Comparison of ENCODE assay signal across 8 cellular contexts in genomic region chr3:29758108-29759020, GRCh38.
A peak's percentile ranks its signal among the peaks of the same experiment; 100 is the strongest.
DNase-seq lines count a peak whose midpoint lies in the region; ATAC-seq and TF ChIP-seq lines count a peak whose summit lies in the region.

No MANE protein-coding gene starts in this region.

- no peak for TF ChIP-seq CTCF in chondrocyte (IDR thresholded peaks at IDR 0.05)
- no peak for TF ChIP-seq CTCF in left lung (IDR thresholded peaks at IDR 0.05)
- no peak for TF ChIP-seq CTCF in suprapubic skin (IDR thresholded peaks at IDR 0.05)

- no peaks in the 10 kb centered on the region for H3K36me3 ChIP-seq in left lung
- H3K36me3 ChIP-seq in suprapubic skin = no peaks in the 10 kb centered on the region

- intact Hi-C loops in left lung (cut with DNase I) = no loop called here

- TF ChIP-seq EP300 in suprapubic skin (IDR thresholded peaks at IDR 0.05) = no peak

- H3K27me3 Mint-ChIP-seq in chondrocyte (ENCODE audit: low read depth) = no peaks in the 10 kb centered on the region
- H3K27me3 Mint-ChIP-seq in activated CD4-positive, alpha-beta memory T cell treated with anti-CD3 and anti-CD28 coated beads, Interleukin-2, amount 10 ng/mL, durations not matched to agents 7 days and 5 days = no peaks in the 10 kb centered on the region

- H3K4me1 ChIP-seq in left lung = peaks cover 19 to 40% of the 10 kb centered on the region in 2 donors
- peaks cover 30% of the 10 kb centered on the region for H3K4me1 ChIP-seq in suprapubic skin

- peak overlapping the region; percentile 81 for H3K27ac Mint-ChIP-seq in chondrocyte (ENCODE audit: unreplicated experiment)
- H3K27ac Mint-ChIP-seq in activated CD4-positive, alpha-beta memory T cell treated with anti-CD3 and anti-CD28 coated beads, Interleukin-2, amount 10 ng/mL, durations not matched to agents 7 days and 5 days = no peak overlapping the region

- POLR2A ChIA-PET in activated CD4-positive, alpha-beta memory T cell treated with anti-CD3 and anti-CD28 coated beads, Interleukin-2, amount 10 ng/mL, durations not matched to agents 7 days and 5 days (lab: Charles Lee) = no interaction called here

- ATAC-seq in left lung (peak; percentile 55), GM21381 (IDR thresholded peaks at IDR 0.05; ENCODE audit: unreplicated experiment) (no peak)

- H3K36me3 Mint-ChIP-seq in chondrocyte (ENCODE audit: low read depth) = no peaks in the 10 kb centered on the region
- no peaks in the 10 kb centered on the region for H3K36me3 Mint-ChIP-seq in activated CD4-positive, alpha-beta memory T cell treated with anti-CD3 and anti-CD28 coated beads, Interleukin-2, amount 10 ng/mL, durations not matched to agents 7 days and 5 days (ENCODE audit: low read depth)

- peak; percentile 74 for DNase-seq in LHCN-M2 (ENCODE audit: low read depth)
- DNase-seq in chondrocyte (ENCODE audit: low spot score) = no peak
- DNase-seq in left lung = no peak
- no peak for DNase-seq in suprapubic skin (ENCODE audit: low spot score in 2 of 2)
- no peak for DNase-seq in activated CD4-positive, alpha-beta memory T cell treated with anti-CD3 and anti-CD28 coated beads, Interleukin-2, amount 10 ng/mL, durations not matched to agents 7 days and 5 days
- no peak for DNase-seq in amygdala (lab: John Stamatoyannopoulos, UW)
- DNase-seq in NCI-H526 treated with DMSO at 0.1 percent for 48 hours (lab: John Stamatoyannopoulos, UW) = no peak

- H3K9me3 ChIP-seq in left lung (no peaks in the 10 kb centered on the region), suprapubic skin (no peaks in the 10 kb centered on the region)

- CTCF ChIA-PET in activated CD4-positive, alpha-beta memory T cell treated with anti-CD3 and anti-CD28 coated beads, Interleukin-2, amount 10 ng/mL, durations not matched to agents 7 days and 5 days (lab: Charles Lee) = no interaction called here

- no peaks in the 10 kb centered on the region for H3K9me3 Mint-ChIP-seq in chondrocyte (ENCODE audit: low read depth)
- H3K9me3 Mint-ChIP-seq in activated CD4-positive, alpha-beta memory T cell treated with anti-CD3 and anti-CD28 coated beads, Interleukin-2, amount 10 ng/mL, durations not matched to agents 7 days and 5 days = no peaks in the 10 kb centered on the region

- H3K4me1 Mint-ChIP-seq in chondrocyte (ENCODE audit: low read depth) = peaks cover 80% of the 10 kb centered on the region
- H3K4me1 Mint-ChIP-seq in activated CD4-positive, alpha-beta memory T cell treated with anti-CD3 and anti-CD28 coated beads, Interleukin-2, amount 10 ng/mL, durations not matched to agents 7 days and 5 days = no peaks in the 10 kb centered on the region

- WGBS in suprapubic skin = 34% methylated on average over 4 of the region's 4 CpGs

- no peak overlapping the region for H3K4me3 Mint-ChIP-seq in chondrocyte (ENCODE audit: unreplicated experiment)
- H3K4me3 Mint-ChIP-seq in activated CD4-positive, alpha-beta memory T cell treated with anti-CD3 and anti-CD28 coated beads, Interleukin-2, amount 10 ng/mL, durations not matched to agents 7 days and 5 days = no peak overlapping the region

- H3K27ac ChIP-seq in left lung (peak overlapping the region; percentile 67 to 69), suprapubic skin (peak overlapping the region; percentile 77)

- no peaks in the 10 kb centered on the region for H3K27me3 ChIP-seq in left lung
- H3K27me3 ChIP-seq in suprapubic skin = no peaks in the 10 kb centered on the region

- H3K4me3 ChIP-seq in left lung (no peak overlapping the region), suprapubic skin (no peak overlapping the region)

- no peak for TF ChIP-seq POLR2A in suprapubic skin (IDR thresholded peaks at IDR 0.05)
